In genomic region chr2:240836781-240837467, GRCh38 we compare ENCODE assay signal across 15 cellular contexts. TPM values are rescaled to one million over a fixed set of nuclear protein-coding genes. Genes with fewer than 3 reads are reported as not detected.
A peak's percentile ranks its signal among the peaks of the same experiment; 100 is the strongest.
DNase-seq lines count a peak whose midpoint lies in the region; ATAC-seq and TF ChIP-seq lines count a peak whose summit lies in the region.
"Had no signal": no experiment of that assay in that cellular context is flagged by ENCODE, and none has a peak within 500 bp of the region (broad histone marks: within the 10 kb centered on the region; RNA-seq: fewer than 3 reads in every experiment).

No MANE protein-coding gene starts in this region.

- H3K36me3 ChIP-seq in BLaER1: no peaks in the 10 kb centered on the region
- H3K36me3 ChIP-seq in SJCRH30: no peaks in the 10 kb centered on the region
- H3K36me3 ChIP-seq in heart left ventricle: no peaks in the 10 kb centered on the region

- H3K9me3 ChIP-seq in BLaER1: no peaks in the 10 kb centered on the region
- H3K9me3 ChIP-seq in SJCRH30 (replicated peaks): no peaks in the 10 kb centered on the region
- H3K9me3 ChIP-seq in heart left ventricle: no peaks in the 10 kb centered on the region

- no peaks in the 10 kb centered on the region for H3K4me1 Mint-ChIP-seq in activated T-helper 17 cell treated with anti-CD3 and anti-CD28 coated beads, Interleukin-2, amount 50 U/mL, for 72 hours

- peaks cover 17% of the 10 kb centered on the region for H4K20me1 ChIP-seq in BLaER1

- H3K9ac ChIP-seq in BLaER1: peak overlapping the region; percentile 13; the same call in 1 of the 2 replicates

- H3K27ac ChIP-seq in BLaER1 (no peak overlapping the region), SJCRH30 (no peak overlapping the region), heart left ventricle (no peak overlapping the region)

- H3K4me3 ChIP-seq in BLaER1 (no peak overlapping the region), SJCRH30 (no peak overlapping the region), heart left ventricle (no peak overlapping the region)

- TF ChIP-seq POLR2A in heart left ventricle (IDR thresholded peaks at IDR 0.05): no peak

- no peak for TF ChIP-seq CTCF in heart left ventricle (IDR thresholded peaks at IDR 0.05)

- H3K4me3 Mint-ChIP-seq in activated T-helper 17 cell treated with anti-CD3 and anti-CD28 coated beads, Interleukin-2, amount 50 U/mL, for 72 hours: no peak overlapping the region

- 0 out of 2 replicates have a peak, but pooled peaks cover under 1% of the 10 kb centered on the region for H3K27me3 ChIP-seq in BLaER1
- H3K27me3 ChIP-seq in SJCRH30: no peaks in the 10 kb centered on the region
- peaks cover 0 to 14% (median 0%) of the 10 kb centered on the region in 9 donors for H3K27me3 ChIP-seq in heart left ventricle

- intact Hi-C loops in heart left ventricle (cut with DNase I): loop anchor here in 2 of 10 donors (10.0 kb wide), 1 partner anchor 322 kb away; no protein-coding TSS in a partner anchor

- no peak overlapping the region for H3K27ac Mint-ChIP-seq in activated T-helper 17 cell treated with anti-CD3 and anti-CD28 coated beads, Interleukin-2, amount 50 U/mL, for 72 hours

- no peaks in the 10 kb centered on the region for H3K27me3 Mint-ChIP-seq in activated T-helper 17 cell treated with anti-CD3 and anti-CD28 coated beads, Interleukin-2, amount 50 U/mL, for 72 hours

- no peaks in the 10 kb centered on the region for H3K9me3 Mint-ChIP-seq in activated T-helper 17 cell treated with anti-CD3 and anti-CD28 coated beads, Interleukin-2, amount 50 U/mL, for 72 hours

- peak; percentile 62 to 68 for DNase-seq in SJCRH30
- DNase-seq in heart left ventricle: peak; percentile 43 to 80 (median 67)
- DNase-seq in pons (ENCODE audit: low spot score): peak; percentile 45
- DNase-seq in effector CD4-positive, alpha-beta T cell: no peak
- DNase-seq: activated CD4-positive, CD25-positive, alpha-beta regulatory T cell treated with anti-CD3 and anti-CD28 coated beads, Interleukin-2, amount 50 U/mL, for 72 hours; MM.1S; NCI-H446 treated with DMSO at 0.1 percent for 48 hours; SIG-M5 had no signal

- WGBS in heart left ventricle, 4 donors: 50 to 78% (median 63%) methylated on average over 9 to 17 of the region's 17 CpGs

- H3K4me1 ChIP-seq in BLaER1 (peaks cover 59% of the 10 kb centered on the region), SJCRH30 (peaks cover 6% of the 10 kb centered on the region), heart left ventricle (peaks cover 0 to 7% (median 2%) of the 10 kb centered on the region in 12 donors)

- peak overlapping the region; percentile 88 for H3K4me2 ChIP-seq in BLaER1

- ATAC-seq in heart left ventricle (peak in 3 of 4 donors; percentile 26 to 63 (median 37)), GM18868 (IDR thresholded peaks at IDR 0.05; ENCODE audit: unreplicated experiment) (no peak), GM21619 (IDR thresholded peaks at IDR 0.05; ENCODE audit: unreplicated experiment) (no peak)
- no peak for ATAC-seq in activated T-helper 17 cell treated with anti-CD3 and anti-CD28 coated beads, Interleukin-2, amount 50 U/mL, for 72 hours (replicated peaks)

- no peaks in the 10 kb centered on the region for H3K36me3 Mint-ChIP-seq in activated T-helper 17 cell treated with anti-CD3 and anti-CD28 coated beads, Interleukin-2, amount 50 U/mL, for 72 hours (ENCODE audit: low read depth)

RNA-seq across cellular contexts. Expression of gene KIF1A, which starts 16.9 kb away (rescaled TPM):
- total RNA-seq in SJCRH30 (2014; rRNA removed; shearing (Covaris generic)): 3.7 and 4.0 TPM in 2 replicates
- 10 to 100 TPM in 1 of 9 donors, 1 to 10 TPM in 8; 1.1 to 25.8 (median 2.8) TPM for total RNA-seq in heart left ventricle
- under 1 TPM; 0.76 to 0.97 TPM for polyA plus RNA-seq in heart left ventricle
- total RNA-seq in activated T-helper 17 cell treated with anti-CD3 and anti-CD28 coated beads, Interleukin-2, amount 50 U/mL, for 72 hours: 1 to 10 TPM in 1 of 2 donors, under 1 TPM in 1; 0.37 to 1.1 TPM
- total RNA-seq: mononuclear cell had no signal

RNA-seq across cellular contexts. Expression of gene AGXT, which starts 31.7 kb away (rescaled TPM):
- 1.3 and 1.7 TPM in 2 replicates for total RNA-seq in SJCRH30 (2014; rRNA removed; shearing (Covaris generic))
- total RNA-seq in heart left ventricle: not detected
- polyA plus RNA-seq in heart left ventricle: under 1 TPM in 1 of 2 donors, not detected in 1; 0.06 TPM
- total RNA-seq in activated T-helper 17 cell treated with anti-CD3 and anti-CD28 coated beads, Interleukin-2, amount 50 U/mL, for 72 hours: not detected
- total RNA-seq: cerebellum, frontal cortex, mononuclear cell had no signal

RNA-seq across cellular contexts. Expression of gene MAB21L4, which starts 59.0 kb away (rescaled TPM):
- total RNA-seq in SJCRH30 (2014; rRNA removed; shearing (Covaris generic)): 0.66 and 1.0 TPM in 2 replicates
- total RNA-seq in heart left ventricle: under 1 TPM in 1 of 9 donors, not detected in 8; 0.75 TPM
- under 1 TPM in 1 of 2 donors, not detected in 1; 0.10 TPM for polyA plus RNA-seq in heart left ventricle
- total RNA-seq in activated T-helper 17 cell treated with anti-CD3 and anti-CD28 coated beads, Interleukin-2, amount 50 U/mL, for 72 hours: not detected
- total RNA-seq: cerebellum, frontal cortex, mononuclear cell had no signal

Comparison
In these comparisons a context has a peak if more than half of its experiments do, and no peak if none do; other contexts are left out.
1. ATAC-seq: peak in heart left ventricle (3 of 4); none in GM18868 (single experiment), activated T-helper 17 cell treated with anti-CD3 and anti-CD28 coated beads, Interleukin-2, amount 50 U/mL, for 72 hours (single experiment) and GM21619 (single experiment).